11 cellular contexts compared by ENCODE assay signal in the genomic region with DNA sequence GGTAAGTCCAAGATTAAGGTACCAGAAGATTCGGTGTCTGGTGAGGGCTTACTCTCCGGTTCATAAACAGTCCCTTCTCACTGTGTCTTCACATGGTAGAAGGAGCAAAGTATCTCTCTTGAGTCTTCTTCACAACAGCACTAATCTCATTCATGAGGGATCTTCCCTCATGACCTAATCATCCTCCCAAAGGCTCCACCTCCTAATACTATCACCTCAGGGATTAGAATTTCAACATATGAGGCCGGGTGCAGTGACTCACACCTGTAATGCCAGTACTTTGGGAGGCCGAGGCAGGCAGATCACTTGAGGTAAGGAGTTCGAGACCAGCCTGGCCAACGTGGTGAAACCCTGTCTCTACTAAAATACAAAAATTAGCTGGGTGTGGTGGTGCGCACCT. TPM values are rescaled to one million over a fixed set of nuclear protein-coding genes. Genes with fewer than 3 reads are reported as not detected.
A peak's percentile ranks its signal among the peaks of the same experiment; 100 is the strongest.
DNase-seq lines count a peak whose midpoint lies in the region; ATAC-seq, FAIRE-seq and TF ChIP-seq lines count a peak whose summit lies in the region.
"Not testable (repeated sequence)": the region's sequence is repeated elsewhere in the genome, so short reads cannot be mapped to it uniquely, and the experiment has no call there.
"Had no signal": no experiment of that assay in that cellular context is flagged by ENCODE, and none has a peak within 500 bp of the region (broad histone marks: within the 10 kb centered on the region; RNA-seq: fewer than 3 reads in every experiment).

No MANE protein-coding gene starts in this region.

- H3K27me3 Mint-ChIP-seq in activated CD4-positive, alpha-beta T cell treated with anti-CD3 and anti-CD28 coated beads for 36 hours; activated naive CD4-positive, alpha-beta T cell treated with anti-CD3 and anti-CD28 coated beads, Interleukin-2, amount 50 U/mL, for 24 hours: not testable (repeated sequence)

- H3K4me1 ChIP-seq in A549 = not testable (repeated sequence)

- WGBS in A549 (ENCODE audit: missing lambda C conversion rate) = 19% methylated on average over 7 of the region's 7 CpGs

- FAIRE-seq in A549 (lab: Jason Lieb, UNC) = peak; percentile 68
- FAIRE-seq in bronchial epithelial cell (lab: Jason Lieb, UNC) = not testable (repeated sequence)

- ATAC-seq in A549 = not testable (repeated sequence)
- peak; percentile 44 for ATAC-seq in activated CD4-positive, alpha-beta T cell treated with anti-CD3 and anti-CD28 coated beads for 36 hours

- H3K9me3 Mint-ChIP-seq in activated CD4-positive, alpha-beta T cell treated with anti-CD3 and anti-CD28 coated beads for 36 hours (ENCODE audit: low read depth); activated naive CD4-positive, alpha-beta T cell treated with anti-CD3 and anti-CD28 coated beads, Interleukin-2, amount 50 U/mL, for 24 hours: not testable (repeated sequence)

- not testable (repeated sequence) for H3K27me3 ChIP-seq in bronchial epithelial cell (ENCODE audit: control insufficient read depth, insufficient read depth, low read length)

- POLR2A ChIA-PET in A549 (lab: Yijun Ruan, JAX); activated CD4-positive, alpha-beta T cell treated with anti-CD3 and anti-CD28 coated beads for 36 hours (lab: Charles Lee): not testable (repeated sequence)

- TF ChIP-seq CTCF in A549 (IDR thresholded peaks at IDR 0.05); bronchial epithelial cell (IDR thresholded peaks at IDR 0.05; ENCODE audit: insufficient read depth, low read length, severe bottlenecking); fibroblast of mammary gland (conservative IDR thresholded peaks at IDR 0.05; ENCODE audit: control insufficient read depth, insufficient read depth, low read depth, low read length): not testable (repeated sequence)

- TF ChIP-seq RAD21 in A549 (conservative IDR thresholded peaks at IDR 0.05 in 1 of 2, IDR thresholded peaks at IDR 0.05 in 1 of 2) = not testable (repeated sequence)

- intact Hi-C loops in activated CD4-positive, alpha-beta T cell treated with anti-CD3 and anti-CD28 coated beads for 36 hours (cut with DNase I, micrococcal nuclease) = not testable (repeated sequence)

- not testable (repeated sequence) for H3K4me3 ChIP-seq in A549; bronchial epithelial cell (ENCODE audit: low read depth, low read length); fibroblast of mammary gland (ENCODE audit: control insufficient read depth, low read depth, low read length)

- not testable (repeated sequence) for DNase-seq in A549 (ENCODE audit: low read depth in 1 of 2, low spot score in 1 of 2); activated CD4-positive, alpha-beta T cell treated with anti-CD3 and anti-CD28 coated beads for 36 hours
- DNase-seq in HK-2 (ENCODE audit: unreplicated experiment) = peak; percentile 14
- peak; percentile 64 for DNase-seq in bronchial epithelial cell (ENCODE audit: low read depth)
- DNase-seq in fibroblast of mammary gland (ENCODE audit: low read depth) = peak; percentile 77
- DNase-seq in kidney tubule cell (ENCODE audit: low spot score) = peak; percentile 80
- peak; percentile 79 for DNase-seq in renal cortical epithelial cell (ENCODE audit: low read depth)

- not testable (repeated sequence) for H3K9me3 ChIP-seq in A549

- not testable (repeated sequence) for H3K4me2 ChIP-seq in A549

- TF ChIP-seq EP300 in A549 (IDR thresholded peaks at IDR 0.05) = not testable (repeated sequence)

- H3K36me3 ChIP-seq in bronchial epithelial cell (ENCODE audit: control insufficient read depth, insufficient read depth, low read length) = not testable (repeated sequence)

- H3K4me3 Mint-ChIP-seq in activated CD4-positive, alpha-beta T cell treated with anti-CD3 and anti-CD28 coated beads for 36 hours; activated naive CD4-positive, alpha-beta T cell treated with anti-CD3 and anti-CD28 coated beads, Interleukin-2, amount 50 U/mL, for 24 hours: not testable (repeated sequence)

- not testable (repeated sequence) for H3K36me3 Mint-ChIP-seq in activated CD4-positive, alpha-beta T cell treated with anti-CD3 and anti-CD28 coated beads for 36 hours (ENCODE audit: low read depth); activated naive CD4-positive, alpha-beta T cell treated with anti-CD3 and anti-CD28 coated beads, Interleukin-2, amount 50 U/mL, for 24 hours

- not testable (repeated sequence) for TF ChIP-seq POLR2A in A549 (IDR thresholded peaks at IDR 0.05; ENCODE audit: low read length)

- H3K27ac Mint-ChIP-seq in activated CD4-positive, alpha-beta T cell treated with anti-CD3 and anti-CD28 coated beads for 36 hours = not testable (repeated sequence)
- H3K27ac Mint-ChIP-seq in activated naive CD4-positive, alpha-beta T cell treated with anti-CD3 and anti-CD28 coated beads, Interleukin-2, amount 50 U/mL, for 24 hours = peak overlapping the region; percentile 12

- peaks cover 11% of the 10 kb centered on the region for H3K4me1 Mint-ChIP-seq in activated CD4-positive, alpha-beta T cell treated with anti-CD3 and anti-CD28 coated beads for 36 hours
- peaks cover 36% of the 10 kb centered on the region for H3K4me1 Mint-ChIP-seq in activated naive CD4-positive, alpha-beta T cell treated with anti-CD3 and anti-CD28 coated beads, Interleukin-2, amount 50 U/mL, for 24 hours

- CTCF ChIA-PET in A549 (lab: Yijun Ruan, JAX) = interaction anchor here (1.5 kb wide), 1 partner anchor 9 kb away, joined by 3 read pairs; no protein-coding TSS in a partner anchor
- CTCF ChIA-PET in activated CD4-positive, alpha-beta T cell treated with anti-CD3 and anti-CD28 coated beads for 36 hours (lab: Charles Lee) = not testable (repeated sequence)

- H3K27ac ChIP-seq in A549 = not testable (repeated sequence)

RNA-seq across cellular contexts. Expression of gene FAM187B, which starts 31.7 kb away (rescaled TPM):
- polyA plus RNA-seq in A549 (2011; rRNA removed) (not detected in 2 replicates), A549 (2017; fragmentation: RNase III; extraction: RNeasy Plus Mini Kit Qiagen cat#74134 plus additional on column Dnase treatment) (not detected in 3 replicates)
- polyA plus RNA-seq in A549 (2012; cell fraction: cytosol; rRNA removed) = not detected in 2 replicates
- polyA plus RNA-seq in A549 (2012; cell fraction: nucleus; rRNA removed) = not detected in 2 replicates
- not detected in 2 replicates for polyA minus RNA-seq in A549 (2011; rRNA and poly(A)+ RNA removed)
- not detected for total RNA-seq in activated CD4-positive, alpha-beta T cell treated with anti-CD3 and anti-CD28 coated beads for 36 hours
- total RNA-seq in bronchial epithelial cell (not detected in 2 replicates), renal cortical epithelial cell (not detected in 2 replicates)
- total RNA-seq: HT-29, Peyer's patch had no signal
- polyA plus RNA-seq: BJ had no signal

RNA-seq across cellular contexts. Expression of gene FXYD5, which starts 42.3 kb away (rescaled TPM):
- polyA plus RNA-seq in A549 (2011; rRNA removed) (70.8 and 77.3 TPM in 2 replicates), A549 (2017; fragmentation: RNase III; extraction: RNeasy Plus Mini Kit Qiagen cat#74134 plus additional on column Dnase treatment) (106 to 116 TPM (median 113 TPM) in 3 replicates)
- 191 and 198 TPM in 2 replicates for polyA plus RNA-seq in A549 (2012; cell fraction: cytosol; rRNA removed)
- polyA plus RNA-seq in A549 (2012; cell fraction: nucleus; rRNA removed) = 126 and 158 TPM in 2 replicates
- 154 and 174 TPM in 2 replicates for polyA minus RNA-seq in A549 (2011; rRNA and poly(A)+ RNA removed)
- total RNA-seq in activated CD4-positive, alpha-beta T cell treated with anti-CD3 and anti-CD28 coated beads for 36 hours = 100 to 1,000 TPM; 261 to 358 TPM
- total RNA-seq in bronchial epithelial cell (11.3 and 12.4 TPM in 2 replicates), renal cortical epithelial cell (7.2 and 10.1 TPM in 2 replicates)

RNA-seq across cellular contexts. Expression of gene LSR, which starts 51.9 kb away (rescaled TPM):
- polyA plus RNA-seq in A549 (2011; rRNA removed) (2.1 and 2.5 TPM in 2 replicates), A549 (2017; fragmentation: RNase III; extraction: RNeasy Plus Mini Kit Qiagen cat#74134 plus additional on column Dnase treatment) (3.6 to 4.7 TPM (median 4.4 TPM) in 3 replicates)
- polyA plus RNA-seq in A549 (2012; cell fraction: cytosol; rRNA removed) = 2.9 and 3.8 TPM in 2 replicates
- 2.6 and 5.1 TPM in 2 replicates for polyA plus RNA-seq in A549 (2012; cell fraction: nucleus; rRNA removed)
- 7.4 and 9.1 TPM in 2 replicates for polyA minus RNA-seq in A549 (2011; rRNA and poly(A)+ RNA removed)
- 10 to 100 TPM; 10.0 to 12.2 TPM for total RNA-seq in activated CD4-positive, alpha-beta T cell treated with anti-CD3 and anti-CD28 coated beads for 36 hours
- total RNA-seq in bronchial epithelial cell (11.3 and 27.0 TPM in 2 replicates), renal cortical epithelial cell (26.6 and 42.8 TPM in 2 replicates)

RNA-seq across cellular contexts. Expression of gene FXYD7, which starts 53.8 kb away (rescaled TPM):
- not detected in 2 replicates for polyA plus RNA-seq in A549 (2011; rRNA removed)
- 0.20 and 0.21 TPM in 2 replicates for polyA plus RNA-seq in A549 (2012; cell fraction: cytosol; rRNA removed)
- 0.09 and 0.12 TPM in 2 replicates for polyA plus RNA-seq in A549 (2012; cell fraction: nucleus; rRNA removed)
- 0.15 TPM in 1 of 3 replicates, not detected in the others for polyA plus RNA-seq in A549 (2017; fragmentation: RNase III; extraction: RNeasy Plus Mini Kit Qiagen cat#74134 plus additional on column Dnase treatment)
- not detected in 2 replicates for polyA minus RNA-seq in A549 (2011; rRNA and poly(A)+ RNA removed)
- under 1 TPM; 0.41 to 0.46 TPM for total RNA-seq in activated CD4-positive, alpha-beta T cell treated with anti-CD3 and anti-CD28 coated beads for 36 hours
- total RNA-seq in bronchial epithelial cell = not detected in 2 replicates
- not detected in 2 replicates for total RNA-seq in renal cortical epithelial cell
- total RNA-seq: HT-29, Peyer's patch had no signal

RNA-seq across cellular contexts. Expression of gene FXYD1, which starts 58.2 kb away (rescaled TPM):
- not detected in 2 replicates for polyA plus RNA-seq in A549 (2011; rRNA removed)
- polyA plus RNA-seq in A549 (2012; cell fraction: cytosol; rRNA removed) = 0.06 and 0.13 TPM in 2 replicates
- 0.10 and 0.13 TPM in 2 replicates for polyA plus RNA-seq in A549 (2012; cell fraction: nucleus; rRNA removed)
- polyA plus RNA-seq in A549 (2017; fragmentation: RNase III; extraction: RNeasy Plus Mini Kit Qiagen cat#74134 plus additional on column Dnase treatment) = not detected in 3 replicates
- not detected in 2 replicates for polyA minus RNA-seq in A549 (2011; rRNA and poly(A)+ RNA removed)
- total RNA-seq in activated CD4-positive, alpha-beta T cell treated with anti-CD3 and anti-CD28 coated beads for 36 hours = 1 to 10 TPM; 1.9 to 2.4 TPM
- not detected in 2 replicates for total RNA-seq in bronchial epithelial cell
- total RNA-seq in renal cortical epithelial cell = not detected in 2 replicates
- total RNA-seq: HT-29 had no signal

Comparison
In these comparisons a context has a peak if more than half of its experiments do, and no peak if none do; other contexts are left out.
1. RNA of gene FXYD5, which starts 42.3 kb away (total RNA-seq): 261 to 358 TPM in activated CD4-positive, alpha-beta T cell treated with anti-CD3 and anti-CD28 coated beads for 36 hours; 11.3 to 12.4 TPM in bronchial epithelial cell and 7.2 to 10.1 TPM in renal cortical epithelial cell; every median in the first group is over 10 times any median in the second.